In genomic region chr6:162934844-162935243, GRCh38 we compare ENCODE assay signal across 1 cellular context.
A peak's percentile ranks its signal among the peaks of the same experiment; 100 is the strongest.
TF ChIP-seq lines count a peak whose summit lies in the region.

No MANE protein-coding gene starts in this region.

TF ChIP-seq in HEK293, 187 proteins besides CTCF, POLR2A, EP300 and RAD21 (continued from another document):
- TF ChIP-seq TRIM28 (IDR thresholded peaks at IDR 0.05; ENCODE audit: borderline replicate concordance, low read length), result peak; percentile 83; the same call in 1 of the 2 replicates
- no peak for TF ChIP-seq ZFP69B (tag by site-specific recombination; IDR thresholded peaks at IDR 0.05)
- no peak for TF ChIP-seq YY1 (tag by site-specific recombination; IDR thresholded peaks at IDR 0.05)
- no peak for TF ChIP-seq ZNF704 (tag by site-specific recombination; IDR thresholded peaks at IDR 0.05)
- TF ChIP-seq ZBTB8A (tag by site-specific recombination; IDR thresholded peaks at IDR 0.05), result no peak
- no peak for TF ChIP-seq ZNF548 (tag by site-specific recombination; IDR thresholded peaks at IDR 0.05)
- peak; percentile 96 for TF ChIP-seq SETDB1 (IDR thresholded peaks at IDR 0.05; ENCODE audit: insufficient read length, low read length)
- no peak for TF ChIP-seq ZNF341 (tag by site-specific recombination; IDR thresholded peaks at IDR 0.05; ENCODE audit: low read depth)
- no peak for TF ChIP-seq ZNF561 (tag by site-specific recombination; IDR thresholded peaks at IDR 0.05; ENCODE audit: borderline replicate concordance)
- no peak for TF ChIP-seq ZIC2 (tag by site-specific recombination; IDR thresholded peaks at IDR 0.05)
